ENCODE assay signal across 9 cellular contexts in genomic region chr20:17690144-17690543, GRCh38. TPM values are rescaled to one million over a fixed set of nuclear protein-coding genes. Genes with fewer than 3 reads are reported as not detected.
"Had no signal": no experiment of that assay in that cellular context is flagged by ENCODE, and none has a peak within 500 bp of the region (broad histone marks: within the 10 kb centered on the region; RNA-seq: fewer than 3 reads in every experiment).

No MANE protein-coding gene starts in this region.

- FAIRE-seq: G401.6, GM12878, GM12891, GM12892, GM18507, GM19239 had no signal

- ATAC-seq: GM12878 had no signal

- DNase-seq: GDM1, GF-D8 had no signal

- H3K4me3 ChIP-seq: GM12878 had no signal

RNA-seq across cellular contexts. Expression of gene BANF2, which starts 9.6 kb away (rescaled TPM):
- total RNA-seq: G401, GM12878 had no signal
- polyA plus RNA-seq: GM12878 had no signal
